1 cellular context compared by ENCODE assay signal in genomic region chr5:37847978-37848425, GRCh38.
TF ChIP-seq lines count a peak whose summit lies in the region.

No MANE protein-coding gene starts in this region.

TF ChIP-seq in HEK293, 187 proteins besides CTCF, POLR2A, EP300 and RAD21 (continued from another document):
- no peak for TF ChIP-seq ZNF26 (tag by site-specific recombination; IDR thresholded peaks at IDR 0.05)
- TF ChIP-seq OSR2 (tag by site-specific recombination; IDR thresholded peaks at IDR 0.05): peak; percentile 88
- no peak for TF ChIP-seq ZFP69B (tag by site-specific recombination; IDR thresholded peaks at IDR 0.05)
- TF ChIP-seq GLIS1 (tag by site-specific recombination; IDR thresholded peaks at IDR 0.05): peak; percentile 44
- TF ChIP-seq ZNF184 (tag by site-specific recombination; IDR thresholded peaks at IDR 0.05): no peak; the same call in 1 of the 2 replicates
- 0 out of 2 replicates have a peak, but pooled peaks have one; percentile 20 for TF ChIP-seq ZSCAN16 (tag by site-specific recombination; IDR thresholded peaks at IDR 0.05)
- no peak for TF ChIP-seq ZNF677 (tag by site-specific recombination; IDR thresholded peaks at IDR 0.05)
